Comparison of ENCODE assay signal across 35 cellular contexts in genomic region chr16:25550647-25551046, GRCh38.
"Had no signal": no experiment of that assay in that cellular context is flagged by ENCODE, and none has a peak within 500 bp of the region (broad histone marks: within the 10 kb centered on the region; RNA-seq: fewer than 3 reads in every experiment).

No MANE protein-coding gene starts in this region.

- DNase-seq: Karpas-422, Kasumi-1, MG63, MM.1S, MV-4-11, NCI-H1048, NCI-H1092, NCI-H1092 treated with DMSO at 0.1 percent for 48 hours, NCI-H1105, NCI-H1105 treated with DMSO at 0.1 percent for 48 hours, NCI-H1417, NCI-H1417 treated with DMSO at 0.1 percent for 48 hours, NCI-H1436, NCI-H1436 treated with DMSO at 0.1 percent for 48 hours, NCI-H146, NCI-H1694, NCI-H1694 treated with DMSO at 0.1 percent for 48 hours, NCI-H187, NCI-H187 treated with DMSO at 0.1 percent for 48 hours, NCI-H1930, NCI-H2029, NCI-H2029 treated with DMSO at 0.1 percent for 48 hours, NCI-H2081, NCI-H2081 treated with DMSO at 0.1 percent for 48 hours, NCI-H2107, NCI-H2171, NCI-H2171 treated with DMSO at 0.1 percent for 48 hours, NCI-H2227 treated with DMSO at 0.1 percent for 48 hours, NCI-H226, NCI-H345, NCI-H446, NCI-H446 treated with DMSO at 0.1 percent for 48 hours, NCI-H510A, NCI-H510A treated with DMSO at 0.1 percent for 48 hours, NCI-H524 had no signal

- H3K4me3 ChIP-seq: MG63 had no signal

- H3K9me3 ChIP-seq: MG63 had no signal

- H3K27me3 ChIP-seq: MG63 had no signal

- H3K36me3 ChIP-seq: MG63 had no signal
